20 cellular contexts compared by ENCODE assay signal in the genomic region with DNA sequence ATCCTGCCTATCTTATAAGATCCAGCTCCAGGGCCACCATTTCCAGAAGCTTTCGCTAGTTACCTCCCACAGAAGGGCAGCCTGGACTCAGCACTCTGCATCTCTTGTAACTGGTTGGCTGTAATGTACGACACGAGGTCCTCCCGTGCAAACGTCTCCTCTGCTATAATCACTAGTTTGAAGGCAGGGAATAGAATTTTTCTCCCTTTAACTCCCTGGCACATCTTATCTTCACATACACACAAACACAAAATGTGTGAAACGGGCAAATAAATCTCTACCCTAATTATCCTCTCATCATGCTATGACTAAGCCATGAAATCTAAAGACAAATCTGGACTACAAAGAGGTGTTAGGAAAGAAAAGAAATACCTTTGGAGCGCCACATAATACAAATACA. TPM values are rescaled to one million over a fixed set of nuclear protein-coding genes. Genes with fewer than 3 reads are reported as not detected.
"Had no signal": no experiment of that assay in that cellular context is flagged by ENCODE, and none has a peak within 500 bp of the region (broad histone marks: within the 10 kb centered on the region; RNA-seq: fewer than 3 reads in every experiment).

No MANE protein-coding gene starts in this region.

- H3K27ac ChIP-seq: breast epithelium, left lung, parathyroid adenoma, thyroid gland, WERI-Rb-1 had no signal

- H3K9ac ChIP-seq: parathyroid adenoma had no signal

- H3K4me3 ChIP-seq: breast epithelium, left lung, thyroid gland had no signal

- H3K27me3 Mint-ChIP-seq: activated CD4-positive, alpha-beta memory T cell treated with anti-CD3 and anti-CD28 coated beads for 36 hours had no signal

- DNase-seq: activated CD4-positive, alpha-beta memory T cell treated with anti-CD3 and anti-CD28 coated beads for 36 hours; cortex of kidney; left lung; stimulated activated CD4-positive, alpha-beta T cell treated with anti-CD3 and anti-CD28 coated beads, Interleukin-12 subunit alpha, Interleukin-12 subunit beta, amount 100 ng/mL, for 4 hours; stimulated activated CD4-positive, alpha-beta T cell treated with anti-CD3 and anti-CD28 coated beads, Interleukin-1b, Interleukin-23, amount 100 ng/mL, for 48 hours; stimulated activated CD8-positive, alpha-beta memory T cell treated with anti-CD3 and anti-CD28 coated beads, Interleukin-4, amount 100 ng/mL, for 48 hours; stimulated activated naive CD4-positive, alpha-beta T cell treated with Interleukin-2 at 50 U/mL for 16 hours; SW 1271; thyroid gland; WERI-Rb-1 had no signal

- H3K9me3 ChIP-seq: breast epithelium, left lung, neutrophil, thyroid gland had no signal

- H3K27ac Mint-ChIP-seq: activated CD4-positive, alpha-beta memory T cell treated with anti-CD3 and anti-CD28 coated beads for 36 hours had no signal

- H3K4me3 Mint-ChIP-seq: activated CD4-positive, alpha-beta memory T cell treated with anti-CD3 and anti-CD28 coated beads for 36 hours had no signal

- H3K36me3 ChIP-seq: breast epithelium, left lung, thyroid gland, WERI-Rb-1 had no signal

- H3K27me3 ChIP-seq: breast epithelium, left lung, neutrophil, thyroid gland had no signal

RNA-seq across cellular contexts. Expression of a gene that starts 36.8 kb away (rescaled TPM):
- total RNA-seq: activated CD4-positive, alpha-beta memory T cell treated with anti-CD3 and anti-CD28 coated beads for 36 hours; breast epithelium; esophagus mucosa; left lung; mononuclear cell; renal cortical epithelial cell; subcutaneous adipose tissue; T-helper 2 cell treated with Interferon-gamma antibody and Interleukin-4, amounts not matched to agents 100 ng/mL and 5 ng/mL, for 36 hours; thyroid gland; ureter had no signal
- polyA plus RNA-seq: keratinocyte had no signal
